ENCODE assay signal across 1 cellular context in the genomic region with DNA sequence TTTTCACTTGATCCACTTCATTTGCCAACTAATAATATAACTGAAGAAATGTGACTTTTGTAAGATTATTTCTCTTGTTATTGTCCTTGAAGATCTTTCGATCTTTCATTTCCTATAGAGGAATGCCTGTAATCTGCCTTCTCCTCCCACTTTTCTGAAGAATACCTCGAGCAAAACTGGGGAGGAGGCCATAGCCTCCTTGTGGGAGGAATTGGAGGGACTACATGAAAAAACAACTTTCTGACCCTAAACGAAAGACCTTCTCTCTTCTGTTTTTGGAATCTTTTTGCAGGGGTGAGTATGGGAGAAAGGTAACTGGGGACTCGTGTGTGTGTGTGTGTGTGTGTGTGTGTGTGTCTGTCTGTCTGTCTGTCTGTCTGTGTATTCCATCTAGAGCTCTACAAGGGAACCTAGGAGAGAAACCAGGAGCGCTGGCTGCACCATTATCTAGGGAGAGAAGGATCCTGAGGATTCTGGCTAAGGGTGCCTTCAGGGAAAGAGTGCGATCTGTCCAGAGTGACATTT.
TF ChIP-seq lines count a peak whose summit lies in the region.

No MANE protein-coding gene starts in this region.

TF ChIP-seq in WTC11, 78 proteins besides CTCF, POLR2A, EP300 and RAD21 (continued from another document):
- TF ChIP-seq MYBL2 (CRISPR knock-in tag; IDR thresholded peaks at IDR 0.05), result no peak
